In genomic region chr16:73028721-73029361, GRCh38 we compare ENCODE assay signal across 17 cellular contexts.
"Had no signal": no experiment of that assay in that cellular context is flagged by ENCODE, and none has a peak within 500 bp of the region (broad histone marks: within the 10 kb centered on the region; RNA-seq: fewer than 3 reads in every experiment).

No MANE protein-coding gene starts in this region.

- H3K36me3 ChIP-seq: breast epithelium, stomach had no signal

- H3K27ac ChIP-seq: breast epithelium, stomach, testis had no signal

- FAIRE-seq: urothelium cell line had no signal

- H3K9me3 ChIP-seq: breast epithelium, stomach, testis had no signal

- H3K27me3 ChIP-seq: breast epithelium, hepatocyte, stomach, testis had no signal

- H3K4me1 ChIP-seq: breast epithelium had no signal

- DNase-seq: activated CD4-positive, CD25-positive, alpha-beta regulatory T cell treated with anti-CD3 and anti-CD28 coated beads, Interleukin-2, amount 50 U/mL, for 72 hours; activated naive CD4-positive, alpha-beta T cell treated with anti-CD3 and anti-CD28 coated beads for 36 hours; activated naive CD8-positive, alpha-beta T cell treated with anti-CD3 and anti-CD28 coated beads, Interleukin-2, amount 50 U/mL, for 24 hours; activated T-cell treated with anti-CD3 and anti-CD28 coated beads for 4 hours; aorta; erythroblast; left ventricle myocardium superior; mesenchymal stem cell; occipital lobe; stimulated activated CD4-positive, alpha-beta T cell treated with anti-CD3 and anti-CD28 coated beads, Interleukin-12 subunit alpha, Interleukin-12 subunit beta, amount 100 ng/mL, for 4 hours; stimulated activated CD4-positive, alpha-beta T cell treated with anti-CD3 and anti-CD28 coated beads, Interleukin-2, amount 100 ng/mL, for 24 hours; stomach; T-cell; testis had no signal

- ATAC-seq: activated naive CD8-positive, alpha-beta T cell treated with anti-CD3 and anti-CD28 coated beads, Interleukin-2, amount 50 U/mL, for 24 hours; left ventricle myocardium superior; T-cell had no signal

- H3K4me3 ChIP-seq: breast epithelium, hepatocyte, stomach, testis had no signal
